8 cellular contexts compared by ENCODE assay signal in the genomic region with DNA sequence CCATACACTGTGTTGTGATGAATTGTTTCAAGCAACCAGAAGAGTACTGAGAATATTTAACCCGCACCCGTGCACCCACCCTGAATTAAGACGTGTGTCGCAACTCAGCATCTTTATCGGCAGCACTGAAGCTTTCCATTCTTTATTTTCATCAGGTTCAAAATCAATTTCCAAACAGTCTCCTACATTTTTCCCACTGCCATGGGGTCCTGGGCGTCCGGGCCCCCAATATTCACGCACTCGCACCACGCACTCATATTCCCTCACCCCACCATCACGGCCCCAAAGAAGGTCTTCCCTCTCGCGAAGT. TPM values are rescaled to one million over a fixed set of nuclear protein-coding genes. Genes with fewer than 3 reads are reported as not detected.
DNase-seq lines count a peak whose midpoint lies in the region; ATAC-seq, FAIRE-seq and TF ChIP-seq lines count a peak whose summit lies in the region.

No MANE protein-coding gene starts in this region.

- CTCF ChIA-PET in activated naive CD4-positive, alpha-beta T cell treated with anti-CD3 and anti-CD28 coated beads, Interleukin-2, amount 10 ng/mL, durations not matched to agents 7 days and 5 days (lab: Charles Lee), result interaction anchor here (0.6 to 33.1 kb wide), 9 partner anchors 9 to 158 kb away, joined by 3 to 1087 read pairs (median 4); a partner anchor contains a TSS
- CTCF ChIA-PET in GM12878 (lab: Yijun Ruan, JAX), result interaction anchor here (0.9 to 31.0 kb wide), 9 partner anchors 13 to 250 kb away, joined by 3 to 2098 read pairs (median 5); a partner anchor contains a TSS

- TF ChIP-seq EP300 in GM12878 (IDR thresholded peaks at IDR 0.05; ENCODE audit: borderline replicate concordance in 1 of 2, control insufficient read depth in 1 of 2, low read depth in 2 of 2, low read length in 2 of 2) (no peak), transverse colon (IDR thresholded peaks at IDR 0.05; ENCODE audit: low read depth) (no peak)

- H3K4me1 Mint-ChIP-seq in activated naive CD4-positive, alpha-beta T cell treated with anti-CD3 and anti-CD28 coated beads, Interleukin-2, amount 10 ng/mL, durations not matched to agents 7 days and 5 days, result peaks cover 70% of the 10 kb centered on the region

- H3K4me1 ChIP-seq in GM12878 (ENCODE audit: control insufficient read depth, insufficient read depth, low read length), result peaks cover 35% of the 10 kb centered on the region
- peaks cover 22% of the 10 kb centered on the region for H3K4me1 ChIP-seq in mesenchymal stem cell (ENCODE audit: control insufficient read depth, insufficient read depth, low read depth, low read length)
- H3K4me1 ChIP-seq in transverse colon, result peaks cover 6 to 28% (median 7%) of the 10 kb centered on the region in 4 donors

- H3K9me3 ChIP-seq in GM12878 (replicated peaks; ENCODE audit: control insufficient read depth, insufficient read depth, low read length), result no peaks in the 10 kb centered on the region
- H3K9me3 ChIP-seq in mesenchymal stem cell (ENCODE audit: control insufficient read depth, low read length), result no peaks in the 10 kb centered on the region
- no peaks in the 10 kb centered on the region for H3K9me3 ChIP-seq in transverse colon

- peak overlapping the region in 1 of 2 experiments; percentile 85 for H3K18ac ChIP-seq in mesenchymal stem cell (ENCODE audit: low read depth in 1 of 2, low read length in 2 of 2)

- peak overlapping the region; percentile 35 for H2BK15ac ChIP-seq in mesenchymal stem cell (ENCODE audit: low read depth, poor library complexity, severe bottlenecking)

- RAD21 ChIA-PET in GM12878 (lab: Charles Lee; ENCODE audit: unreplicated experiment), result interaction anchor here (0.8 to 17.5 kb wide), 8 partner anchors 8 to 250 kb away, joined by 3 to 620 read pairs (median 5); a partner anchor contains a TSS

- no peak for FAIRE-seq in GM12878 (lab: Jason Lieb, UNC)

- H3K27ac ChIP-seq in GM12878 (ENCODE audit: control insufficient read depth, insufficient read depth), result peak overlapping the region; percentile 91
- no peak overlapping the region for H3K27ac ChIP-seq in mesenchymal stem cell (ENCODE audit: low read length, poor library complexity, severe bottlenecking)
- H3K27ac ChIP-seq in transverse colon, result peak overlapping the region; percentile 79 to 91 (median 86)

- TF ChIP-seq POLR2A in GM12878 (IDR thresholded peaks at IDR 0.05; ENCODE audit: low read depth, low read length) (no peak), transverse colon (IDR thresholded peaks at IDR 0.05) (no peak)

- H2BK12ac ChIP-seq in mesenchymal stem cell (ENCODE audit: low read length in 2 of 2), result peak overlapping the region; percentile 37 to 77

- H2AFZ ChIP-seq in GM12878 (ENCODE audit: control insufficient read depth, low read depth, low read length), result peak overlapping the region; percentile 76
- peak overlapping the region; percentile 66 for H2AFZ ChIP-seq in mesenchymal stem cell (ENCODE audit: low read depth, low read length)

- H3K9ac ChIP-seq in GM12878 (ENCODE audit: control insufficient read depth, insufficient read depth, low read length) (peak overlapping the region; percentile 90), mesenchymal stem cell (ENCODE audit: low read length) (peak overlapping the region; percentile 94)

- H3K23ac ChIP-seq in mesenchymal stem cell (ENCODE audit: low read length in 2 of 2), result no peak overlapping the region

- H3K14ac ChIP-seq in mesenchymal stem cell (ENCODE audit: low read length in 2 of 2), result peak overlapping the region in 1 of 2 experiments; percentile 68

- H3K4me3 Mint-ChIP-seq in activated naive CD4-positive, alpha-beta T cell treated with anti-CD3 and anti-CD28 coated beads, Interleukin-2, amount 10 ng/mL, durations not matched to agents 7 days and 5 days, result peak overlapping the region; percentile 93

- H3K27me3 ChIP-seq in GM12878 (replicated peaks in 1 of 2; ENCODE audit: control insufficient read depth in 2 of 2, insufficient read depth in 2 of 2, low read length in 1 of 2), result no peaks in the 10 kb centered on the region
- peaks cover 0 to 2% of the 10 kb centered on the region in 2 experiments for H3K27me3 ChIP-seq in mesenchymal stem cell (ENCODE audit: control insufficient read depth in 1 of 2, insufficient read depth in 1 of 2, low read length in 2 of 2)
- H3K27me3 ChIP-seq in transverse colon, result peaks cover 7% of the 10 kb centered on the region

- TF ChIP-seq CTCF in GM12878 (IDR thresholded peaks at IDR 0.05 in 2 of 3, conservative IDR thresholded peaks at IDR 0.05 in 1 of 3; ENCODE audit: control insufficient read depth in 2 of 3, extremely low read depth in 1 of 3, insufficient read depth in 1 of 3, low read depth in 3 of 3, low read length in 3 of 3) (no peak), transverse colon (IDR thresholded peaks at IDR 0.05) (no peak)

- WGBS in GM12878 (ENCODE audit: insufficient coverage, insufficient replicate concordance, low lambda C conversion rate, missing lambda C conversion rate), result 10% methylated on average over 13 of the region's 13 CpGs
- WGBS in mesenchymal stem cell, result 74% methylated on average over 13 of the region's 13 CpGs
- WGBS in transverse colon (ENCODE audit: low coverage in 1 of 2), 2 donors, result 42 to 58% methylated on average over 5 to 13 of the region's 13 CpGs

- in situ Hi-C loops in GM12878 (cut with MboI) (no loop called here), transverse colon (cut with MboI; ENCODE audit: low pct_ligation_motif_present in 1 of 4, low pct_unique_long_range_greater_than_20kb in 1 of 4, low sequenced_read_pairs in 3 of 4) (no loop called here)

- TF ChIP-seq RAD21 in GM12878 (IDR thresholded peaks at IDR 0.05; ENCODE audit: insufficient read depth, low read depth, low read length), result no peak

- H3K4ac ChIP-seq in mesenchymal stem cell (ENCODE audit: low read depth in 1 of 2, low read length in 2 of 2), result peak overlapping the region in 1 of 2 experiments; percentile 6

- H3K36me3 ChIP-seq in GM12878 (ENCODE audit: control insufficient read depth in 2 of 2, insufficient read depth in 2 of 2, low read length in 1 of 2) (peaks cover 0 to 7% of the 10 kb centered on the region in 2 experiments; a peak in 2 of 4 replicates), mesenchymal stem cell (ENCODE audit: control insufficient read depth in 1 of 2, insufficient read depth in 2 of 2, low read depth in 1 of 2, low read length in 2 of 2) (no peaks in the 10 kb centered on the region), transverse colon (no peaks in the 10 kb centered on the region)

- peak overlapping the region; percentile 75 for H2BK120ac ChIP-seq in mesenchymal stem cell (ENCODE audit: low read depth, low read length)

- H3K79me2 ChIP-seq in GM12878 (ENCODE audit: control insufficient read depth, insufficient read depth, low read length), result peaks cover 69% of the 10 kb centered on the region

- peaks cover 2% of the 10 kb centered on the region for H3K27me3 Mint-ChIP-seq in activated naive CD4-positive, alpha-beta T cell treated with anti-CD3 and anti-CD28 coated beads, Interleukin-2, amount 10 ng/mL, durations not matched to agents 7 days and 5 days

- H3K4me2 ChIP-seq in GM12878 (ENCODE audit: control insufficient read depth, insufficient read depth) (peak overlapping the region; percentile 95), mesenchymal stem cell (ENCODE audit: low read length, poor library complexity, severe bottlenecking) (peak overlapping the region; percentile 64)

- H2AK5ac ChIP-seq in mesenchymal stem cell (ENCODE audit: low read length, severe bottlenecking), result no peak overlapping the region

- peaks cover 69% of the 10 kb centered on the region for H3K36me3 Mint-ChIP-seq in activated naive CD4-positive, alpha-beta T cell treated with anti-CD3 and anti-CD28 coated beads, Interleukin-2, amount 10 ng/mL, durations not matched to agents 7 days and 5 days

- ATAC-seq in GM12878, result no peak
- ATAC-seq in GM19035 (IDR thresholded peaks at IDR 0.05; ENCODE audit: unreplicated experiment), result no peak
- no peak for ATAC-seq in HG02840 (IDR thresholded peaks at IDR 0.05; ENCODE audit: low FRiP score, unreplicated experiment)

- intact Hi-C loops in GM12878 (cut with micrococcal nuclease; ENCODE audit: unreplicated experiment) (loop anchor here (1.0 to 2.0 kb wide), 3 partner anchors 18 to 30 kb away; no protein-coding TSS in a partner anchor), transverse colon (cut with DNase I; ENCODE audit: low total_unique reads) (loop anchor here (5.0 kb wide), 1 partner anchor 33 kb away; a partner anchor contains a TSS)

- no peak overlapping the region for H2BK5ac ChIP-seq in mesenchymal stem cell (ENCODE audit: low read depth, low read length, poor library complexity, severe bottlenecking)

- peak overlapping the region; percentile 81 for H4K91ac ChIP-seq in mesenchymal stem cell (ENCODE audit: low read length)

- peak overlapping the region; percentile 93 for H3K4me3 ChIP-seq in GM12878
- H3K4me3 ChIP-seq in mesenchymal stem cell (ENCODE audit: insufficient read depth in 1 of 2, low read depth in 1 of 2, low read length in 2 of 2), result peak overlapping the region; percentile 78 to 97
- peak overlapping the region; percentile 52 to 96 (median 75) for H3K4me3 ChIP-seq in transverse colon

- peak overlapping the region; percentile 97 for H3K27ac Mint-ChIP-seq in activated naive CD4-positive, alpha-beta T cell treated with anti-CD3 and anti-CD28 coated beads, Interleukin-2, amount 10 ng/mL, durations not matched to agents 7 days and 5 days

- no peak for DNase-seq in activated naive CD4-positive, alpha-beta T cell treated with anti-CD3 and anti-CD28 coated beads, Interleukin-2, amount 10 ng/mL, durations not matched to agents 7 days and 5 days
- DNase-seq in activated naive CD4-positive, alpha-beta T cell (lab: John Stamatoyannopoulos, UW), result no peak
- DNase-seq in GM12878 (ENCODE audit: low read depth, low spot score) (no peak), mesenchymal stem cell (no peak), transverse colon (no peak), SIG-M5 (lab: John Stamatoyannopoulos, UW) (no peak)

- POLR2A ChIA-PET in GM12878 (lab: Charles Lee), result interaction anchor here (0.6 to 17.1 kb wide), 8 partner anchors 9 to 282 kb away, joined by 3 to 282 read pairs (median 85); a partner anchor contains a TSS

- BruUV-seq in GM12878 (replicated peaks; lab: Mats Ljungman, UMichigan), result no TSS peak

- H3K79me1 ChIP-seq in mesenchymal stem cell (replicated peaks; ENCODE audit: low read length, poor library complexity, severe bottlenecking), result peaks cover 10% of the 10 kb centered on the region

- peak overlapping the region; percentile 97 for H4K8ac ChIP-seq in mesenchymal stem cell (ENCODE audit: low read length)

- H4K20me1 ChIP-seq in GM12878 (ENCODE audit: control insufficient read depth, insufficient read depth), result no peaks in the 10 kb centered on the region

- SMC1A ChIA-PET in GM12878 (lab: Charles Lee; ENCODE audit: uncharacterized antibody, unreplicated experiment), result interaction anchor here (0.8 to 45.5 kb wide), 5 partner anchors 15 to 81 kb away, joined by 4 to 1989 read pairs (median 8); a partner anchor contains a TSS

- H3K9me3 Mint-ChIP-seq in activated naive CD4-positive, alpha-beta T cell treated with anti-CD3 and anti-CD28 coated beads, Interleukin-2, amount 10 ng/mL, durations not matched to agents 7 days and 5 days, result no peaks in the 10 kb centered on the region

RNA-seq across cellular contexts. Expression of a gene that starts 1.8 kb away (rescaled TPM):
- total RNA-seq in GM12878 (2013; cell fraction: nucleolus; rRNA removed), result 7.5 and 8.2 TPM in 2 replicates
- total RNA-seq in GM12878 (2014; rRNA removed) (37.9 and 48.6 TPM in 2 replicates), GM12878 (2014; rRNA removed; fragmentation: Illumina TruSeq; extraction: Trizol) (22.6 and 23.3 TPM in 2 replicates), GM12878 (2021) (46.8 and 50.9 TPM in 2 replicates), transverse colon (10 to 100 TPM in 1 of 4 donors, 1 to 10 TPM in 1, not detected in 2; 7.6 to 34.8 TPM)
- polyA plus RNA-seq in GM12878 (2011; ENCODE audit: low read depth), result 17.1 TPM
- polyA plus RNA-seq in GM12878 (2011; rRNA removed) (3.2 and 4.9 TPM in 2 replicates), GM12878 (2014; fragmentation: Illumina TruSeq; extraction: Trizol) (2.7 and 10.0 TPM in 2 replicates), GM12878 (2014; fragmentation: Nextera tagmentation; extraction: Ambion mirVana) (1 to 10 TPM in 1 of 2 experiments, under 1 TPM in 1; 0.71 to 5.9 TPM), GM12878 (2014; rRNA removed) (74.3 and 91.2 TPM in 2 replicates), GM12878 (2016; fragmentation: Nextera tagmentation; extraction: Ambion mirVana) (10 to 100 TPM; 16.6 to 24.0 TPM)
- polyA plus RNA-seq in GM12878 (2011; cell fraction: cytosol; rRNA removed), result 8.2 and 11.5 TPM in 2 replicates
- 8.7 and 10.0 TPM in 2 replicates for polyA plus RNA-seq in GM12878 (2011; cell fraction: nucleus; rRNA removed)
- 66.8 and 106 TPM in 2 replicates for polyA plus RNA-seq in GM12878 (2012)
- polyA minus RNA-seq in GM12878 (2011; rRNA and poly(A)+ RNA removed), result 2.0 TPM in 2 replicates
- 1.4 and 2.7 TPM in 2 replicates for polyA minus RNA-seq in GM12878 (2011; cell fraction: cytosol; rRNA and poly(A)+ RNA removed)
- 3.0 and 5.3 TPM in 2 replicates for polyA minus RNA-seq in GM12878 (2011; cell fraction: nucleus; rRNA and poly(A)+ RNA removed)
- polyA plus RNA-seq in mesenchymal stem cell (2013, experiment 1 of 2), result 0.35 TPM
- polyA plus RNA-seq in mesenchymal stem cell (2013, experiment 2 of 2), result 0.05 TPM

RNA-seq across cellular contexts. Expression of a gene that starts 5.0 kb away (rescaled TPM):
- 19.7 and 21.4 TPM in 2 replicates for total RNA-seq in GM12878 (2013; cell fraction: nucleolus; rRNA removed)
- total RNA-seq in GM12878 (2014; rRNA removed) (89.1 and 92.9 TPM in 2 replicates), GM12878 (2014; rRNA removed; fragmentation: Illumina TruSeq; extraction: Trizol) (68.6 and 70.2 TPM in 2 replicates), GM12878 (2021) (80.5 and 83.9 TPM in 2 replicates), transverse colon (1 to 10 TPM in 1 of 4 donors, under 1 TPM in 1, not detected in 2; 0.41 to 1.1 TPM)
- 12.5 TPM for polyA plus RNA-seq in GM12878 (2011; ENCODE audit: low read depth)
- polyA plus RNA-seq in GM12878 (2011; rRNA removed) (15.0 and 22.7 TPM in 2 replicates), GM12878 (2014; fragmentation: Illumina TruSeq; extraction: Trizol) (50.6 and 74.3 TPM in 2 replicates), GM12878 (2014; fragmentation: Nextera tagmentation; extraction: Ambion mirVana) (10 to 100 TPM; 18.0 to 30.2 TPM), GM12878 (2014; rRNA removed) (94.8 and 97.1 TPM in 2 replicates), GM12878 (2016; fragmentation: Nextera tagmentation; extraction: Ambion mirVana) (10 to 100 TPM; 49.4 to 53.5 TPM)
- polyA plus RNA-seq in GM12878 (2011; cell fraction: cytosol; rRNA removed), result 28.8 and 29.4 TPM in 2 replicates
- polyA plus RNA-seq in GM12878 (2011; cell fraction: nucleus; rRNA removed), result 74.0 and 77.8 TPM in 2 replicates
- polyA plus RNA-seq in GM12878 (2012), result 26.7 and 36.6 TPM in 2 replicates
- 12.1 and 23.3 TPM in 2 replicates for polyA minus RNA-seq in GM12878 (2011; rRNA and poly(A)+ RNA removed)
- polyA minus RNA-seq in GM12878 (2011; cell fraction: cytosol; rRNA and poly(A)+ RNA removed), result 14.3 and 17.4 TPM in 2 replicates
- polyA minus RNA-seq in GM12878 (2011; cell fraction: nucleus; rRNA and poly(A)+ RNA removed), result 34.0 and 36.5 TPM in 2 replicates
- polyA plus RNA-seq in mesenchymal stem cell (2013, experiment 1 of 2), result not detected
- 0.03 TPM for polyA plus RNA-seq in mesenchymal stem cell (2013, experiment 2 of 2)

RNA-seq across cellular contexts. Expression of a gene that starts 5.7 kb away (rescaled TPM):
- 1.6 and 2.5 TPM in 2 replicates for total RNA-seq in GM12878 (2013; cell fraction: nucleolus; rRNA removed)
- total RNA-seq in GM12878 (2014; rRNA removed) (12.2 and 16.8 TPM in 2 replicates), GM12878 (2014; rRNA removed; fragmentation: Illumina TruSeq; extraction: Trizol) (16.4 and 19.1 TPM in 2 replicates), GM12878 (2021) (16.5 and 20.6 TPM in 2 replicates), transverse colon (1 to 10 TPM in 3 of 4 donors, not detected in 1; 1.1 to 7.6 (median 1.9) TPM)
- polyA plus RNA-seq in GM12878 (2011; ENCODE audit: low read depth), result 8.2 TPM
- polyA plus RNA-seq in GM12878 (2011; rRNA removed) (2.9 and 4.1 TPM in 2 replicates), GM12878 (2014; fragmentation: Illumina TruSeq; extraction: Trizol) (22.3 and 23.3 TPM in 2 replicates), GM12878 (2014; fragmentation: Nextera tagmentation; extraction: Ambion mirVana) (10 to 100 TPM; 30.0 to 35.5 TPM), GM12878 (2014; rRNA removed) (21.2 and 26.3 TPM in 2 replicates), GM12878 (2016; fragmentation: Nextera tagmentation; extraction: Ambion mirVana) (10 to 100 TPM; 10.0 to 11.9 TPM)
- polyA plus RNA-seq in GM12878 (2011; cell fraction: cytosol; rRNA removed), result 3.4 and 5.0 TPM in 2 replicates
- polyA plus RNA-seq in GM12878 (2011; cell fraction: nucleus; rRNA removed), result 3.6 and 5.1 TPM in 2 replicates
- polyA plus RNA-seq in GM12878 (2012), result 12.3 and 12.5 TPM in 2 replicates
- 1.6 and 2.0 TPM in 2 replicates for polyA minus RNA-seq in GM12878 (2011; rRNA and poly(A)+ RNA removed)
- polyA minus RNA-seq in GM12878 (2011; cell fraction: cytosol; rRNA and poly(A)+ RNA removed), result not detected in 2 replicates
- polyA minus RNA-seq in GM12878 (2011; cell fraction: nucleus; rRNA and poly(A)+ RNA removed), result 2.0 TPM in 1 of 2 replicates, not detected in the other
- 0.30 TPM for polyA plus RNA-seq in mesenchymal stem cell (2013, experiment 1 of 2)
- polyA plus RNA-seq in mesenchymal stem cell (2013, experiment 2 of 2), result not detected

RNA-seq across cellular contexts. Expression of a gene that starts 8.3 kb away (rescaled TPM):
- total RNA-seq in GM12878 (2013; cell fraction: nucleolus; rRNA removed), result 9.0 and 10.2 TPM in 2 replicates
- total RNA-seq in GM12878 (2014; rRNA removed), result 50.0 and 50.2 TPM in 2 replicates
- total RNA-seq in GM12878 (2014; rRNA removed; fragmentation: Illumina TruSeq; extraction: Trizol), result 35.8 and 36.4 TPM in 2 replicates
- 69.8 and 72.5 TPM in 2 replicates for total RNA-seq in GM12878 (2021)
- 45.5 TPM for polyA plus RNA-seq in GM12878 (2011; ENCODE audit: low read depth)
- 10.6 and 27.5 TPM in 2 replicates for polyA plus RNA-seq in GM12878 (2011; rRNA removed)
- 30.5 and 33.8 TPM in 2 replicates for polyA plus RNA-seq in GM12878 (2011; cell fraction: cytosol; rRNA removed)
- 26.1 and 29.1 TPM in 2 replicates for polyA plus RNA-seq in GM12878 (2011; cell fraction: nucleus; rRNA removed)
- polyA plus RNA-seq in GM12878 (2012), result 70.4 and 102 TPM in 2 replicates
- polyA plus RNA-seq in GM12878 (2014; fragmentation: Illumina TruSeq; extraction: Trizol), result 84.7 and 94.0 TPM in 2 replicates
- polyA plus RNA-seq in GM12878 (2014; fragmentation: Nextera tagmentation; extraction: Ambion mirVana), result 100 to 1,000 TPM in 1 of 2 experiments, 10 to 100 TPM in 1; 87.8 to 100 TPM
- 40.8 and 46.9 TPM in 2 replicates for polyA plus RNA-seq in GM12878 (2014; rRNA removed)
- polyA plus RNA-seq in GM12878 (2016; fragmentation: Nextera tagmentation; extraction: Ambion mirVana), result 10 to 100 TPM; 80.3 to 88.3 TPM
- 17.0 and 17.4 TPM in 2 replicates for polyA minus RNA-seq in GM12878 (2011; rRNA and poly(A)+ RNA removed)
- 19.0 and 20.9 TPM in 2 replicates for polyA minus RNA-seq in GM12878 (2011; cell fraction: cytosol; rRNA and poly(A)+ RNA removed)
- 4.0 and 4.9 TPM in 2 replicates for polyA minus RNA-seq in GM12878 (2011; cell fraction: nucleus; rRNA and poly(A)+ RNA removed)
- 0.06 TPM for polyA plus RNA-seq in mesenchymal stem cell (2013, experiment 1 of 2)
- not detected for polyA plus RNA-seq in mesenchymal stem cell (2013, experiment 2 of 2)
- total RNA-seq in transverse colon, result not detected

RNA-seq across cellular contexts. Expression of a gene that starts 12.4 kb away (rescaled TPM):
- total RNA-seq in GM12878 (2013; cell fraction: nucleolus; rRNA removed), result 0.94 and 1.2 TPM in 2 replicates
- total RNA-seq in GM12878 (2014; rRNA removed) (11.2 and 13.1 TPM in 2 replicates), GM12878 (2014; rRNA removed; fragmentation: Illumina TruSeq; extraction: Trizol) (9.4 and 11.4 TPM in 2 replicates), GM12878 (2021) (20.2 and 21.0 TPM in 2 replicates), transverse colon (not detected)
- polyA plus RNA-seq in GM12878 (2011; ENCODE audit: low read depth), result 19.9 TPM
- polyA plus RNA-seq in GM12878 (2011; rRNA removed) (7.7 and 12.0 TPM in 2 replicates), GM12878 (2014; fragmentation: Illumina TruSeq; extraction: Trizol) (10.1 and 16.8 TPM in 2 replicates), GM12878 (2014; fragmentation: Nextera tagmentation; extraction: Ambion mirVana) (10 to 100 TPM; 31.2 to 42.3 TPM), GM12878 (2014; rRNA removed) (16.9 and 27.6 TPM in 2 replicates), GM12878 (2016; fragmentation: Nextera tagmentation; extraction: Ambion mirVana) (10 to 100 TPM in 1 of 2 experiments, 1 to 10 TPM in 1; 9.4 to 15.0 TPM)
- 22.0 and 25.1 TPM in 2 replicates for polyA plus RNA-seq in GM12878 (2011; cell fraction: cytosol; rRNA removed)
- polyA plus RNA-seq in GM12878 (2011; cell fraction: nucleus; rRNA removed), result 8.0 and 9.0 TPM in 2 replicates
- polyA plus RNA-seq in GM12878 (2012), result 19.6 and 22.4 TPM in 2 replicates
- 14.8 and 15.3 TPM in 2 replicates for polyA minus RNA-seq in GM12878 (2011; rRNA and poly(A)+ RNA removed)
- 7.3 and 7.5 TPM in 2 replicates for polyA minus RNA-seq in GM12878 (2011; cell fraction: cytosol; rRNA and poly(A)+ RNA removed)
- 2.5 and 3.0 TPM in 2 replicates for polyA minus RNA-seq in GM12878 (2011; cell fraction: nucleus; rRNA and poly(A)+ RNA removed)
- polyA plus RNA-seq in mesenchymal stem cell (2013, experiment 1 of 2), result not detected
- not detected for polyA plus RNA-seq in mesenchymal stem cell (2013, experiment 2 of 2)

Comparison
In these comparisons a context has a peak if more than half of its experiments do, and no peak if none do; other contexts are left out.
1. RNA of a gene that starts 5.0 kb away (total RNA-seq): 19.7 to 92.9 TPM in GM12878; 0.41 to 1.1 TPM in transverse colon; every median in the first group is over 4 times any median in the second.
2. Peak in every context shown above with its lines, with median percentiles within 50 percentile points of each other: H3K4me3 ChIP-seq.